In the genomic region with DNA sequence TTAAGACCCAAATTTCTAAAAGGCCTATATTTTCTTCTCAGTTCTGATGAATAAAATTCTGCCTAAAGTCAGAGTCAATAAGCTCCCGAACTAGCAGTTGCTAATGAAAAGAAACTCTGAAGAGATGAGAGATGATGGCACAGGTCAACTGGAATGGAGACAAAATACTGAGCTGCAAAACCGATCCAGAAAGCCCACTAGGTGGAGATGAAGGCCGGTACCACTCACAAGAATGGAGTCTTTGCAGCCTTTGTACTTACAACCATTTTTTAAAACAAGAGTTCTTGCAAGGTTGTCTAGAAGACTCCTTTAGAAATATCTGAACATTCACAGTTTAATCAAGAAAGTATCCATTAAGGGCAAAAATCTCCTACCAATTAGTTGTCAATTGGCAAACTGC, we compare ENCODE assay signal across 13 cellular contexts.
A peak's percentile ranks its signal among the peaks of the same experiment; 100 is the strongest.
DNase-seq lines count a peak whose midpoint lies in the region; ATAC-seq, FAIRE-seq and TF ChIP-seq lines count a peak whose summit lies in the region.
"Had no signal": no experiment of that assay in that cellular context is flagged by ENCODE, and none has a peak within 500 bp of the region (broad histone marks: within the 10 kb centered on the region; RNA-seq: fewer than 3 reads in every experiment).

No MANE protein-coding gene starts in this region.

- TF ChIP-seq EP300 in A549 (IDR thresholded peaks at IDR 0.05), result no peak

- no peak overlapping the region for H3K4me2 ChIP-seq in A549

- peak in 1 of 2 experiments; percentile 39 for DNase-seq in A549 (ENCODE audit: low read depth in 1 of 2, low spot score in 1 of 2)
- no peak for DNase-seq in HFF-Myc (ENCODE audit: extremely low read depth, low read depth)
- no peak for DNase-seq in chondrocyte (ENCODE audit: low spot score)
- DNase-seq in right lobe of liver, result no peak
- DNase-seq: Calu3; NCI-H187 treated with DMSO at 0.1 percent for 48 hours; stimulated activated naive CD8-positive, alpha-beta T cell treated with anti-CD3 and anti-CD28 coated beads, Interleukin-15, amount 100 ng/mL, for 72 hours had no signal

- H3K9me3 ChIP-seq in A549 (no peaks in the 10 kb centered on the region), right lobe of liver (no peaks in the 10 kb centered on the region)
- H3K9me3 ChIP-seq: HAP-1 had no signal

- intact Hi-C loops in right lobe of liver (cut with DNase I), result no loop called here

- peak; percentile 51 for FAIRE-seq in A549 (lab: Jason Lieb, UNC)

- POLR2A ChIA-PET in A549 (lab: Yijun Ruan, JAX), result interaction anchor here (0.7 kb wide), 1 partner anchor 32 kb away, joined by 3 read pairs; no protein-coding TSS in a partner anchor

- H3K9me3 Mint-ChIP-seq in chondrocyte (ENCODE audit: low read depth), result no peaks in the 10 kb centered on the region
- H3K9me3 Mint-ChIP-seq: stimulated activated naive CD8-positive, alpha-beta T cell treated with anti-CD3 and anti-CD28 coated beads, Interleukin-15, amount 100 ng/mL, for 72 hours had no signal

- TF ChIP-seq CTCF in A549 (IDR thresholded peaks at IDR 0.05), result peak; percentile 46
- peak; percentile 27 for TF ChIP-seq CTCF in HFF-Myc (IDR thresholded peaks at IDR 0.05; ENCODE audit: low read depth, low read length, missing control alignments)
- peak; percentile 74 for TF ChIP-seq CTCF in chondrocyte (IDR thresholded peaks at IDR 0.05)
- peak; percentile 33 to 49 (median 42) for TF ChIP-seq CTCF in right lobe of liver (IDR thresholded peaks at IDR 0.05)

- H3K27ac ChIP-seq in A549, result no peak overlapping the region
- no peak overlapping the region for H3K27ac ChIP-seq in right lobe of liver
- H3K27ac ChIP-seq: SJSA1 had no signal

- peak; percentile 43 to 48; a peak in 3 of 5 replicates for TF ChIP-seq RAD21 in A549 (conservative IDR thresholded peaks at IDR 0.05 in 1 of 2, IDR thresholded peaks at IDR 0.05 in 1 of 2)

- H3K4me3 Mint-ChIP-seq in chondrocyte (ENCODE audit: unreplicated experiment), result no peak overlapping the region
- H3K4me3 Mint-ChIP-seq: stimulated activated naive CD8-positive, alpha-beta T cell treated with anti-CD3 and anti-CD28 coated beads, Interleukin-15, amount 100 ng/mL, for 72 hours had no signal

- H3K27me3 Mint-ChIP-seq in chondrocyte (ENCODE audit: low read depth), result no peaks in the 10 kb centered on the region

- no peaks in the 10 kb centered on the region for H3K36me3 ChIP-seq in right lobe of liver
- H3K36me3 ChIP-seq: HAP-1, SJSA1 had no signal

- WGBS in A549 (ENCODE audit: missing lambda C conversion rate), result 61% methylated on average over 3 of the region's 3 CpGs
- WGBS in right lobe of liver (ENCODE audit: insufficient coverage, low coverage, low lambda C conversion rate, missing lambda C conversion rate), result 16% methylated on average over 3 of the region's 3 CpGs

- no peaks in the 10 kb centered on the region for H3K36me3 Mint-ChIP-seq in chondrocyte (ENCODE audit: low read depth)

- peaks cover 20% of the 10 kb centered on the region for H3K4me1 Mint-ChIP-seq in chondrocyte (ENCODE audit: low read depth)
- H3K4me1 Mint-ChIP-seq: stimulated activated naive CD8-positive, alpha-beta T cell treated with anti-CD3 and anti-CD28 coated beads, Interleukin-15, amount 100 ng/mL, for 72 hours had no signal

- TF ChIP-seq POLR2A in A549 (IDR thresholded peaks at IDR 0.05; ENCODE audit: low read length) (no peak), right lobe of liver (IDR thresholded peaks at IDR 0.05) (no peak), GM18505 (IDR thresholded peaks at IDR 0.05; ENCODE audit: borderline replicate concordance, extremely low read depth, insufficient read depth, insufficient read length) (no peak)

- CTCF ChIA-PET in A549 (lab: Yijun Ruan, JAX), result interaction anchor here (0.8 to 6.5 kb wide), 20 partner anchors 8 to 296 kb away, joined by 3 to 47 read pairs (median 4); no protein-coding TSS in a partner anchor

- H3K27me3 ChIP-seq in right lobe of liver, result no peaks in the 10 kb centered on the region
- H3K27me3 ChIP-seq: SJSA1 had no signal

- H3K4me1 ChIP-seq in A549, result peaks cover 27% of the 10 kb centered on the region
- peaks cover 0 to 8% (median 3%) of the 10 kb centered on the region in 4 donors for H3K4me1 ChIP-seq in right lobe of liver
- H3K4me1 ChIP-seq: HAP-1 had no signal

- H3K4me3 ChIP-seq in A549 (no peak overlapping the region), HFF-Myc (replicated peaks; ENCODE audit: low read depth, low read length) (no peak overlapping the region), right lobe of liver (peak overlapping the region in 2 of 3 donors; percentile 3 to 14)
- H3K4me3 ChIP-seq: HAP-1, SJSA1 had no signal

- no peak overlapping the region for H3K27ac Mint-ChIP-seq in chondrocyte (ENCODE audit: unreplicated experiment)
- H3K27ac Mint-ChIP-seq: stimulated activated naive CD8-positive, alpha-beta T cell treated with anti-CD3 and anti-CD28 coated beads, Interleukin-15, amount 100 ng/mL, for 72 hours had no signal

- ATAC-seq in A549, result peak; percentile 52 to 78; a peak in 4 of 6 replicates
- ATAC-seq in right lobe of liver, result peak; percentile 70 to 81 (median 75)
- ATAC-seq in GM21737 (IDR thresholded peaks at IDR 0.05; ENCODE audit: unreplicated experiment), result no peak
- no peak for ATAC-seq in HG03571 (IDR thresholded peaks at IDR 0.05; ENCODE audit: unreplicated experiment)
- ATAC-seq in GM18505 (IDR thresholded peaks at IDR 0.05; ENCODE audit: unreplicated experiment), result no peak
- ATAC-seq in HG02610 (IDR thresholded peaks at IDR 0.05; ENCODE audit: unreplicated experiment), result no peak
- ATAC-seq: stimulated activated naive CD8-positive, alpha-beta T cell treated with anti-CD3 and anti-CD28 coated beads, Interleukin-15, amount 100 ng/mL, for 72 hours had no signal

TF ChIP-seq in A549, 52 proteins besides CTCF, POLR2A, EP300 and RAD21:
- TF ChIP-seq, protein P1, sequence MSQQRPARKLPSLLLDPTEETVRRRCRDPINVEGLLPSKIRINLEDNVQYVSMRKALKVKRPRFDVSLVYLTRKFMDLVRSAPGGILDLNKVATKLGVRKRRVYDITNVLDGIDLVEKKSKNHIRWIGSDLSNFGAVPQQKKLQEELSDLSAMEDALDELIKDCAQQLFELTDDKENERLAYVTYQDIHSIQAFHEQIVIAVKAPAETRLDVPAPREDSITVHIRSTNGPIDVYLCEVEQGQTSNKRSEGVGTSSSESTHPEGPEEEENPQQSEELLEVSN (IDR thresholded peaks at IDR 0.05; ENCODE audit: borderline replicate concordance, low read depth), result no peak
- TF ChIP-seq, protein P2, sequence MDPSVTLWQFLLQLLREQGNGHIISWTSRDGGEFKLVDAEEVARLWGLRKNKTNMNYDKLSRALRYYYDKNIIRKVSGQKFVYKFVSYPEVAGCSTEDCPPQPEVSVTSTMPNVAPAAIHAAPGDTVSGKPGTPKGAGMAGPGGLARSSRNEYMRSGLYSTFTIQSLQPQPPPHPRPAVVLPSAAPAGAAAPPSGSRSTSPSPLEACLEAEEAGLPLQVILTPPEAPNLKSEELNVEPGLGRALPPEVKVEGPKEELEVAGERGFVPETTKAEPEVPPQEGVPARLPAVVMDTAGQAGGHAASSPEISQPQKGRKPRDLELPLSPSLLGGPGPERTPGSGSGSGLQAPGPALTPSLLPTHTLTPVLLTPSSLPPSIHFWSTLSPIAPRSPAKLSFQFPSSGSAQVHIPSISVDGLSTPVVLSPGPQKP (IDR thresholded peaks at IDR 0.05; ENCODE audit: low read depth, low read length), result no peak
- no peak for TF ChIP-seq SREBF2 (IDR thresholded peaks at IDR 0.05)
- TF ChIP-seq RCOR1 (IDR thresholded peaks at IDR 0.05; ENCODE audit: low read depth, low read length), result no peak
- peak; percentile 54 for TF ChIP-seq SMC3 (IDR thresholded peaks at IDR 0.05)
- no peak for TF ChIP-seq HOXB5 (CRISPR knock-in tag; IDR thresholded peaks at IDR 0.05)
TF ChIP-seq in A549: peak in this region for 1.

Comparison
In these comparisons a context has a peak if more than half of its experiments do, and no peak if none do; other contexts are left out.
1. ATAC-seq: peak in A549 (2 of 2) and right lobe of liver (4 of 4); none in GM21737 (single experiment), HG03571 (single experiment), GM18505 (single experiment) and HG02610 (single experiment).
2. H3K4me3 ChIP-seq: peak in right lobe of liver (2 of 3); none in A549 (single experiment) and HFF-Myc (single experiment).
3. Peak in every context shown above with its lines, with median percentiles within 50 percentile points of each other: CTCF ChIP-seq.